Comparison of ENCODE assay signal across 9 cellular contexts in genomic region chr7:108613147-108613948, GRCh38. TPM values are rescaled to one million over a fixed set of nuclear protein-coding genes. Genes with fewer than 3 reads are reported as not detected.
A peak's percentile ranks its signal among the peaks of the same experiment; 100 is the strongest.
DNase-seq lines count a peak whose midpoint lies in the region; ATAC-seq, FAIRE-seq and TF ChIP-seq lines count a peak whose summit lies in the region.
"Had no signal": no experiment of that assay in that cellular context is flagged by ENCODE, and none has a peak within 500 bp of the region (broad histone marks: within the 10 kb centered on the region; RNA-seq: fewer than 3 reads in every experiment).

No MANE protein-coding gene starts in this region.

- TF ChIP-seq CTCF in GM12874 (IDR thresholded peaks at IDR 0.05; ENCODE audit: insufficient read depth, low read depth, low read length) (peak; percentile 12; the same call in 1 of the 2 replicates), upper lobe of right lung (IDR thresholded peaks at IDR 0.05) (peak; percentile 84)

- peak; percentile 99 for FAIRE-seq in islet of Langerhans (lab: Jason Lieb, UNC)

- in situ Hi-C loops in ACHN (cut with HindIII; ENCODE audit: low pct_ligation_motif_present, low pct_unique_long_range_greater_than_20kb, low sequenced_read_pairs), result no loop called here

- no peak overlapping the region for H3K27ac ChIP-seq in upper lobe of right lung

- H3K9me3 ChIP-seq in upper lobe of right lung, result no peaks in the 10 kb centered on the region
- H3K9me3 ChIP-seq: HAP-1 had no signal

- H3K27me3 ChIP-seq in upper lobe of right lung, result no peaks in the 10 kb centered on the region

- no peak overlapping the region for H3K4me3 ChIP-seq in upper lobe of right lung
- H3K4me3 ChIP-seq: HAP-1 had no signal

- H3K4me1 ChIP-seq in upper lobe of right lung, result no peaks in the 10 kb centered on the region

- peak; percentile 84 for ATAC-seq in HG02870 (IDR thresholded peaks at IDR 0.05; ENCODE audit: unreplicated experiment)
- peak; percentile 64 for ATAC-seq in upper lobe of right lung

- intact Hi-C loops in upper lobe of right lung (cut with DNase I), result no loop called here
- intact Hi-C loops in posterior cingulate gyrus (cut with DNase I), result no loop called here

- DNase-seq in ACHN, result peak; percentile 73
- DNase-seq in NCI-H2029 treated with DMSO at 0.1 percent for 48 hours (lab: John Stamatoyannopoulos, UW), result peak; percentile 58
- peak; percentile 27 for DNase-seq in amniotic epithelial cell (ENCODE audit: low read depth)
- DNase-seq in upper lobe of right lung, result no peak
- no peak for DNase-seq in posterior cingulate gyrus

- H3K36me3 ChIP-seq in upper lobe of right lung, result no peaks in the 10 kb centered on the region
- H3K36me3 ChIP-seq: HAP-1 had no signal

RNA-seq across cellular contexts. Expression of gene DNAJB9, which starts 43.7 kb away (rescaled TPM):
- total RNA-seq in upper lobe of right lung, result 36.5 TPM

RNA-seq across cellular contexts. Expression of gene THAP5, which starts 43.8 kb away (rescaled TPM):
- total RNA-seq in upper lobe of right lung, result 26.3 TPM

Comparison
In these comparisons a context has a peak if more than half of its experiments do, and no peak if none do; other contexts are left out.
1. DNase-seq: peak in ACHN (single experiment), NCI-H2029 treated with DMSO at 0.1 percent for 48 hours (single experiment) and amniotic epithelial cell (single experiment); none in upper lobe of right lung (single experiment) and posterior cingulate gyrus (0 of 10).